8 cellular contexts compared by ENCODE assay signal in the genomic region with DNA sequence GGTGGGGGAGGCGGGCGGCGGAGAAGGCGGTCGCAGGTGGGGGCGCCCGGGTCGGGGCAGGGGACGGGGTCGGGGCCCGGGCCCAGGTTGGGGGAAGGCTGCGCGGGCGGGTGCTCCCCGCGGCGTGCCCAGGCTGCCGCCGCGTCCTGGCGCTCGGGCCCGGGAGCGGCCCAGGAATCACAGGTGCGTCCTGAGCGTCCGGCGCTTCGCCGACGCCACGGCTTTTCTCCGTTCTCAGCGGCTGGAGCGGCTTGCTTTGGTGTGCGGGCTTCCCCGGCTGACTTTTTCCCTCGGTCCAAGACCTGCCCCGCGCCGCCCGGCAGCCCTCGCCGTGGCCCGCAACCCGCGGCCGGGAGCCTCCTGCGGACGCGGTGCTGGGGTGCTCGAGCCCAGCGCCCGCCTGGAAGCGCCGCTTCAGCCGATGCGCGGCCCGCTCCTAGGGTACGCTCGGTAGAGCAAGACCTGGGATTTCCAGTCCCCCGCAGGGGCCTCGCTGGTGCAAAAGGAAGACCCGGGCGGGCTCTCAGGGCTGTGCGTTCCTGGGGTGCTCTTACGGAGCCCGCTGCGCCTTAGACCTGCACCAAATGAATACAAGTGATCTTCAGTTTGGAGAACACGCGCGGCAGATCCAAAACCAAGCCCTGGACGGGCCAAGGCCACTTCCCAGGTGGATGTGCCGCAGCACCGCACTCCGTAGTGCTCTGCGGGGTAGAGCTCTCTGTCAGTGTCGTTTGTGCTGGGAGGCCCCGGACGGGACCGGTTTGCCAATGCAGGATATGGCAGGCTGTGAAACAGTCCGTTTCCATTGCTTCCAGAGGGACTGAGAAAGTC. TPM values are rescaled to one million over a fixed set of nuclear protein-coding genes. Genes with fewer than 3 reads are reported as not detected.
DNase-seq lines count a peak whose midpoint lies in the region; ATAC-seq and TF ChIP-seq lines count a peak whose summit lies in the region.

No MANE protein-coding gene starts in this region.

- H3K4me1 ChIP-seq in duodenal mucosa (ENCODE audit: control insufficient read depth in 1 of 2, insufficient read depth in 2 of 2, low read length in 2 of 2) (peaks cover 0 to 7% of the 10 kb centered on the region in 2 donors), lung (ENCODE audit: control insufficient read depth in 2 of 2, insufficient read depth in 2 of 2, low read length in 2 of 2) (peaks cover 0 to 5% of the 10 kb centered on the region in 2 donors)

- DNase-seq in BJ (ENCODE audit: low read depth), result no peak
- DNase-seq in T-helper 17 cell, result no peak
- no peak for DNase-seq in lung (ENCODE audit: low spot score)
- DNase-seq in substantia nigra (lab: John Stamatoyannopoulos, UW), result peak in 20 of 49 donors; percentile 13 to 64 (median 40)
- DNase-seq in DMS79 treated with DMSO at 0.1 percent for 48 hours (lab: John Stamatoyannopoulos, UW), result no peak

- H3K9me3 ChIP-seq in T-helper 17 cell (ENCODE audit: control insufficient read depth, low read length, poor library complexity, severe bottlenecking) (no peaks in the 10 kb centered on the region), duodenal mucosa (ENCODE audit: control insufficient read depth in 1 of 2, low read length in 2 of 2) (peaks cover 6 to 7% of the 10 kb centered on the region in 2 donors), lung (ENCODE audit: control insufficient read depth in 2 of 2, insufficient read depth in 1 of 2, low read length in 1 of 2) (peaks cover 0 to 1% of the 10 kb centered on the region in 2 donors)

- WGBS in lung, 2 donors, result 4 to 7% methylated on average over 57 to 83 of the region's 83 CpGs

- H3K4me3 Mint-ChIP-seq in T-helper 17 cell, result peak overlapping the region; percentile 89

- H3K36me3 Mint-ChIP-seq in T-helper 17 cell (ENCODE audit: low read depth), result peaks cover 2% of the 10 kb centered on the region

- H3K27me3 ChIP-seq in BJ (ENCODE audit: control insufficient read depth, insufficient read depth, low read length) (no peaks in the 10 kb centered on the region), duodenal mucosa (ENCODE audit: control insufficient read depth in 1 of 2, insufficient read depth in 2 of 2, low read length in 2 of 2) (no peaks in the 10 kb centered on the region), lung (ENCODE audit: control insufficient read depth, insufficient read depth) (no peaks in the 10 kb centered on the region)

- POLR2A ChIA-PET in BJ (lab: Charles Lee), result no interaction called here

- ATAC-seq in GM19035 (IDR thresholded peaks at IDR 0.05; ENCODE audit: unreplicated experiment) (peak; percentile 33), HG03175 (IDR thresholded peaks at IDR 0.05; ENCODE audit: unreplicated experiment) (peak; percentile 35), T-helper 17 cell (peak; percentile 32), lung (ENCODE audit: insufficient read depth, low FRiP score) (peak; percentile 1)

- peaks cover 16% of the 10 kb centered on the region for H3K4me1 Mint-ChIP-seq in T-helper 17 cell

- H3K36me3 ChIP-seq in BJ (ENCODE audit: control insufficient read depth, insufficient read depth, low read length) (peaks cover 1% of the 10 kb centered on the region; the same call in 1 of the 2 replicates), duodenal mucosa (ENCODE audit: control insufficient read depth in 1 of 2, insufficient read depth in 2 of 2, low read length in 2 of 2) (no peaks in the 10 kb centered on the region), lung (ENCODE audit: control insufficient read depth in 2 of 2, insufficient read depth in 2 of 2, low read length in 2 of 2) (no peaks in the 10 kb centered on the region)

- H3K27ac ChIP-seq in duodenal mucosa (ENCODE audit: low read depth, low read length) (peak overlapping the region; percentile 62), lung (ENCODE audit: low read depth in 1 of 2, low read length in 1 of 2) (peak overlapping the region; percentile 79 to 84), substantia nigra (ENCODE audit: low read depth, low read length, poor library complexity, severe bottlenecking) (peak overlapping the region; percentile 69)

- peak overlapping the region; percentile 65 to 85 for H3K9ac ChIP-seq in duodenal mucosa (ENCODE audit: low read depth in 1 of 2, low read length in 2 of 2)

- no peak for TF ChIP-seq CTCF in BJ (IDR thresholded peaks at IDR 0.05; ENCODE audit: insufficient read depth, low read depth, low read length)
- TF ChIP-seq CTCF in lung (IDR thresholded peaks at IDR 0.05; ENCODE audit: control extremely low read depth, extremely low read depth), result no peak

- no peaks in the 10 kb centered on the region for H3K27me3 Mint-ChIP-seq in T-helper 17 cell

- H3K4me3 ChIP-seq in BJ (ENCODE audit: low read depth, low read length) (peak overlapping the region; percentile 67), duodenal mucosa (ENCODE audit: low read depth in 1 of 2, low read length in 2 of 2) (peak overlapping the region; percentile 80 to 82), lung (peak overlapping the region; percentile 76)

- peak overlapping the region; percentile 77 for H3K27ac Mint-ChIP-seq in T-helper 17 cell

- CTCF ChIA-PET in BJ (lab: Yijun Ruan, JAX), result no interaction called here

RNA-seq across cellular contexts. Expression of gene NIPA1, which starts 0.6 kb away (rescaled TPM):
- polyA plus RNA-seq in BJ (2011; rRNA removed) (24.0 and 31.6 TPM in 2 replicates), lung (1 to 10 TPM; 3.9 to 5.2 TPM)
- 25.2 and 44.2 TPM in 2 replicates for polyA minus RNA-seq in BJ (2011; rRNA and poly(A)+ RNA removed)
- total RNA-seq in T-helper 17 cell (10 to 100 TPM; 10.0 to 12.2 TPM), lung (10 to 100 TPM; 10.8 to 15.3 TPM)

RNA-seq across cellular contexts. Expression of gene NIPA2, which starts 51.4 kb away (rescaled TPM):
- polyA plus RNA-seq in BJ (2011; rRNA removed), result 46.6 and 67.5 TPM in 2 replicates
- polyA minus RNA-seq in BJ (2011; rRNA and poly(A)+ RNA removed), result 25.2 and 28.6 TPM in 2 replicates
- total RNA-seq in T-helper 17 cell, result 10 to 100 TPM; 32.0 to 34.5 TPM
- total RNA-seq in lung, result 10 to 100 TPM; 38.3 to 53.7 TPM
- 10 to 100 TPM; 12.5 to 46.7 TPM for polyA plus RNA-seq in lung
